8 cellular contexts compared by ENCODE assay signal in the genomic region with DNA sequence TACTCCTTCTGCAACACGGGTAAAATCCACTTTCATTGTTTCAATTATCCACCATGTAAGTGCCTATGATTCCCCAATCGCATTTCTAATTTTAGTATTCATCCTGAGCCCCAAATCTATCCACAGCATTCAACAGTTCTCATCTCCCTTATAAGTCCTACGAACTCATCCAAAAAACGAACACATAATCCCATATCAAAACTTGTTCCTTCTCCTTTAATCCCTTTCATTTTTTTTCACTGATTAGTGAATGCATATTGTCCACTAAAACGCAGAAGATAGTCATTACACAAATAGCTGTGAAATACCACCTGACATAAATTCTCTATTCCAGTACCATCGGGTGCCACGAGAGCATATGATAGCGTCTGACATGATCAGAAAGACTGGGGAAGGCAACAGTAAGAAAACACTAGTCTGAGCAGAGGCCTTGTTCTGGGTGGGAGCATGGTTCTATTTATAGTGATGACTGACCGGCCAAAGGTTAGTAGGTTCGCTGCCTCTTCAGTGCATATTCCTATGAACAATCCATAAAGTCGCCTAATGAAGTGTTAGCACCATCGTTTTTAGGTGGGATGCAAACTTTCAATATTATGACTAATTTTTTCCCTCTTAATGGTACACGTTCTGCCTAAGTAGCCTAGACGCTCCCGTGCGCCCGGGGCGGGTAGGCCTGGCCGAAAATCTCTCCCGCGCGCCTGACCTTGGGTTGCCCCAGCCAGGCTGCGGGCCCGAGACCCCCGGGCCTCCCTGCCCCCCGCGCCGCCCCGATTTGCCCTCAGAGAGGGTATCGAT. TPM values are rescaled to one million over a fixed set of nuclear protein-coding genes. Genes with fewer than 3 reads are reported as not detected.
A peak's percentile ranks its signal among the peaks of the same experiment; 100 is the strongest.
DNase-seq lines count a peak whose midpoint lies in the region; ATAC-seq and TF ChIP-seq lines count a peak whose summit lies in the region.

No MANE protein-coding gene starts in this region.

- H3K4me3 ChIP-seq in AG09309 (ENCODE audit: control insufficient read depth, low read depth, low read length) (peak overlapping the region; percentile 90), breast epithelium (peak overlapping the region; percentile 68 to 95 (median 94))

- TF ChIP-seq POLR2A in breast epithelium (IDR thresholded peaks at IDR 0.05): no peak

- ATAC-seq in GM18519 (IDR thresholded peaks at IDR 0.05; ENCODE audit: low FRiP score, unreplicated experiment): peak; percentile 16
- peak; percentile 2 for ATAC-seq in HG03139 (IDR thresholded peaks at IDR 0.05; ENCODE audit: unreplicated experiment)

- H3K9me3 ChIP-seq in breast epithelium: no peaks in the 10 kb centered on the region

- DNase-seq in AG09309 (ENCODE audit: low read depth): no peak
- peak; percentile 24 for DNase-seq in RPMI7951 (ENCODE audit: low read depth)
- no peak for DNase-seq in breast epithelium (ENCODE audit: low spot score in 2 of 2)
- DNase-seq in iris pigment epithelial cell (ENCODE audit: low read depth): peak; percentile 57
- DNase-seq in stimulated activated CD4-positive, alpha-beta T cell treated with anti-CD3 and anti-CD28 coated beads, Interleukin-1b, Interleukin-23, amount 100 ng/mL, for 24 hours (ENCODE audit: low read depth in 4 of 4, low spot score in 1 of 4): peak; percentile 2 to 25 (median 10)
- no peak for DNase-seq in SKM-1 treated with dmso at 0.1 percent for 144 hours (lab: John Stamatoyannopoulos, UW; ENCODE audit: unreplicated experiment)

- peak overlapping the region; percentile 99 to 100 for H3K27ac ChIP-seq in breast epithelium

- intact Hi-C loops in breast epithelium (cut with DNase I; ENCODE audit: low total_unique reads): no loop called here

- no peaks in the 10 kb centered on the region for H3K27me3 ChIP-seq in breast epithelium

- H3K36me3 ChIP-seq in breast epithelium: no peaks in the 10 kb centered on the region

- TF ChIP-seq CTCF in AG09309 (IDR thresholded peaks at IDR 0.05; ENCODE audit: control insufficient read depth, insufficient read depth, low read depth, low read length, missing control alignments) (no peak), breast epithelium (IDR thresholded peaks at IDR 0.05) (no peak)

- peaks cover 5 to 8% of the 10 kb centered on the region in 2 donors for H3K4me1 ChIP-seq in breast epithelium

RNA-seq across cellular contexts. Expression of a gene that starts 0.6 kb away (rescaled TPM):
- total RNA-seq in RPMI7951 (2014; rRNA removed; shearing (Covaris generic)): 100 and 114 TPM in 2 replicates
- 100 to 1,000 TPM in 1 of 3 donors, 10 to 100 TPM in 2; 72.1 to 106 (median 77.3) TPM for total RNA-seq in breast epithelium

RNA-seq across cellular contexts. Expression of a gene that starts 0.7 kb away (rescaled TPM):
- total RNA-seq in RPMI7951 (2014; rRNA removed; shearing (Covaris generic)): 19.0 and 23.8 TPM in 2 replicates
- total RNA-seq in breast epithelium: 10 to 100 TPM; 25.8 to 35.3 (median 28.8) TPM

Comparison
In these comparisons a context has a peak if more than half of its experiments do, and no peak if none do; other contexts are left out.
1. DNase-seq: peak in RPMI7951 (single experiment), iris pigment epithelial cell (single experiment) and stimulated activated CD4-positive, alpha-beta T cell treated with anti-CD3 and anti-CD28 coated beads, Interleukin-1b, Interleukin-23, amount 100 ng/mL, for 24 hours (4 of 4); none in AG09309 (single experiment), breast epithelium (0 of 2) and SKM-1 treated with dmso at 0.1 percent for 144 hours (single experiment).